13 cellular contexts compared by ENCODE assay signal in the genomic region with DNA sequence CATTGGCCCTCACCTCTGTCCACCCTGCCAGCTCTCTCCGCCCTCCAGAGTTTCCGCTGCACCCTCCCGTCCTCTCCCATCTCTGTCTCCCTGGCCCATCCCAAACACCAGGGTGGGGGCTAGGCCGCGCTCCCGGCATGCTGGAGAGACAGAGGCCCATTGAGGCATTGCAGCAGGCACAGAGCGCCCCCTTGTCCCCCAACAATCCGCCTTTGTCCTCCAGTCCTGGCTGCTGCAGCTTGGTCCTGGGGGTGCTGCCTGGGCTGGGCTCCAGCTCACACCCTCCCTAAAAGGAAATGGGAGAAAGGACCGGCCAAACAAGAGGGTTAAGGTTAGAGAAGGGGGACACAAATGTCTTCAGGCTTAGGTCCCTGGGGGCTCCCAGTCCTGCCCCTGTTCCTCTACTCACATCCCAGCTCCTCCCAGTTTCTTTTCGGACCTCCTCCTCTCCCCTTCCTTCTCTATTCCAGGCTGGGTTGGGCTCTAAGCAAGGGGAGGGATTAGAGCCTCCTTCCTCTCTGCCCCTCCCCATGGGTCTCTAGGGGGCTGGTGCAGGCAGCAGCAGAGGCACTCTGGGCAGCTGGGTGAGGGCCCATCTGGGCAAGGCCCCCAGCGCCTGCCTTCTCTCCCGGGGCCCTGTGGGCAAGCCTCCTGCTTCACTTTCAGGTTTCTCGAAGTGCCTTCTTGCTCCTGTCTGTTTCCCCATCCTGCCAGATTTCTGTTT. TPM values are rescaled to one million over a fixed set of nuclear protein-coding genes. Genes with fewer than 3 reads are reported as not detected.
DNase-seq lines count a peak whose midpoint lies in the region; ATAC-seq and TF ChIP-seq lines count a peak whose summit lies in the region.
"Had no signal": no experiment of that assay in that cellular context is flagged by ENCODE, and none has a peak within 500 bp of the region (broad histone marks: within the 10 kb centered on the region; RNA-seq: fewer than 3 reads in every experiment).

A gene with protein sequence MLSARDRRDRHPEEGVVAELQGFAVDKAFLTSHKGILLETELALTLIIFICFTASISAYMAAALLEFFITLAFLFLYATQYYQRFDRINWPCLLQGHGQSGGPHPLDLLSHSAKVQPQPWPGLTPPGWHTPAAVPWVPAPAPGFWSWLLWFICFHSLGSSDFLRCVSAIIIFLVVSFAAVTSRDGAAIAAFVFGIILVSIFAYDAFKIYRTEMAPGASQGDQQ (plus strand): TSS at position 570 of the 724 bp plus-strand sequence. CDS start 206 bp downstream, outside the sequence.

- peak within 1 kb of the TSS; percentile 99 for H3K27ac ChIP-seq in caudate nucleus (ENCODE audit: low read depth, low read length)
- H3K27ac ChIP-seq in stomach = peak within 1 kb of the TSS in 1 of 5 donors; percentile 20
- H3K27ac ChIP-seq: KMS-11, VCaP had no signal

- TF ChIP-seq POLR2A in stomach (IDR thresholded peaks at IDR 0.05) = no peak

- peaks cover 0 to 10% (median 0%) of the 10 kb centered on the region in 4 donors for H3K4me1 ChIP-seq in stomach

- H3K27me3 ChIP-seq in stomach = peaks cover 0 to 19% (median 0%) of the 10 kb centered on the region in 3 donors

- intact Hi-C loops in stomach (cut with DNase I; ENCODE audit: low total_unique reads) = no loop called here

- WGBS in stomach, 5 donors = 52 to 58% (median 58%) methylated on average over 11 to 13 of the region's 13 CpGs

- H3K9me3 ChIP-seq in stomach = no peaks in the 10 kb centered on the region

- TF ChIP-seq CTCF in stomach (IDR thresholded peaks at IDR 0.05) = no peak

- no peaks in the 10 kb centered on the region for H3K36me3 ChIP-seq in stomach

- DNase-seq in NCI-H2171 treated with DMSO at 0.1 percent for 48 hours (lab: John Stamatoyannopoulos, UW) (peak; percentile 81), caudate nucleus (lab: John Stamatoyannopoulos, UW) (peak; percentile 29 to 98 (median 93)), islet precursor cell (peak; percentile 65), stomach (no peak), MV-4-11 (lab: John Stamatoyannopoulos, UW) (no peak)
- no peak for DNase-seq in activated naive CD4-positive, alpha-beta T cell treated with anti-CD3 and anti-CD28 coated beads, Interleukin-2, amount 50 U/mL, for 16 hours
- DNase-seq: DMS79; NK-92 treated with Interleukin-12 subunit alpha and Interleukin-12 subunit beta, amount 100 ng/mL, for 24 hours; stimulated activated CD4-positive, alpha-beta T cell treated with anti-CD3 and anti-CD28 coated beads, Interleukin-4, amount 100 ng/mL, for 4 hours had no signal

- no peak for ATAC-seq in GM18868 (IDR thresholded peaks at IDR 0.05; ENCODE audit: unreplicated experiment)

- TF ChIP-seq EP300 in stomach (IDR thresholded peaks at IDR 0.05) = no peak

- H3K4me3 ChIP-seq in stomach = peak within 1 kb of the TSS in 3 of 4 donors; percentile 12 to 17 (median 17)

RNA-seq across cellular contexts. Expression of the gene that starts here (rescaled TPM):
- total RNA-seq in stomach = 1 to 10 TPM in 1 of 5 donors, not detected in 4; 1.3 TPM
- polyA plus RNA-seq in stomach = 1 to 10 TPM in 1 of 3 donors, under 1 TPM in 2; 0.61 to 1.3 (median 0.87) TPM
- total RNA-seq: activated T-helper 2 cell treated with anti-CD3 and anti-CD28 coated beads, Interferon-gamma antibody, Interleukin-2, Interleukin-4, amounts not matched to agents 10 μg/mL and 5 μg/mL and 100 μg/mL, durations not matched to agents 14 hours and 24 hours and 36 hours had no signal

Comparison
In these comparisons a context has a peak if more than half of its experiments do, and no peak if none do; other contexts are left out.
1. DNase-seq: peak in NCI-H2171 treated with DMSO at 0.1 percent for 48 hours (single experiment), caudate nucleus (61 of 61) and islet precursor cell (single experiment); none in stomach (single experiment), MV-4-11 (single experiment) and activated naive CD4-positive, alpha-beta T cell treated with anti-CD3 and anti-CD28 coated beads, Interleukin-2, amount 50 U/mL, for 16 hours (single experiment).